ENCODE assay signal across 10 cellular contexts in genomic region chr1:32939655-32940371, GRCh38. TPM values are rescaled to one million over a fixed set of nuclear protein-coding genes. Genes with fewer than 3 reads are reported as not detected.
A peak's percentile ranks its signal among the peaks of the same experiment; 100 is the strongest.
DNase-seq lines count a peak whose midpoint lies in the region; ATAC-seq, FAIRE-seq and TF ChIP-seq lines count a peak whose summit lies in the region.
"Had no signal": no experiment of that assay in that cellular context is flagged by ENCODE, and none has a peak within 500 bp of the region (broad histone marks: within the 10 kb centered on the region; RNA-seq: fewer than 3 reads in every experiment).

No MANE protein-coding gene starts in this region.

- intact Hi-C loops in vagina (cut with DNase I): loop anchor here (10.0 kb wide), 2 partner anchors 65 to 105 kb away; no protein-coding TSS in a partner anchor

- no peaks in the 10 kb centered on the region for H3K27me3 Mint-ChIP-seq in activated naive CD8-positive, alpha-beta T cell treated with anti-CD3 and anti-CD28 coated beads, Interleukin-2, amount 50 U/mL, for 24 hours

- TF ChIP-seq POLR2A in vagina (IDR thresholded peaks at IDR 0.05) (no peak), GM12892 (IDR thresholded peaks at IDR 0.05; ENCODE audit: low read depth, low read length) (no peak)

- no peaks in the 10 kb centered on the region for H3K27me3 ChIP-seq in kidney epithelial cell (ENCODE audit: control insufficient read depth, insufficient read depth, low read length)
- H3K27me3 ChIP-seq in vagina: no peaks in the 10 kb centered on the region

- peak overlapping the region; percentile 82 for H3K27ac ChIP-seq in vagina

- no peaks in the 10 kb centered on the region for H3K9me3 ChIP-seq in vagina

- H3K4me3 Mint-ChIP-seq in activated naive CD8-positive, alpha-beta T cell treated with anti-CD3 and anti-CD28 coated beads, Interleukin-2, amount 50 U/mL, for 24 hours: no peak overlapping the region

- peak overlapping the region; percentile 16 for H3K27ac Mint-ChIP-seq in activated naive CD8-positive, alpha-beta T cell treated with anti-CD3 and anti-CD28 coated beads, Interleukin-2, amount 50 U/mL, for 24 hours

- H3K4me1 ChIP-seq in vagina: peaks cover 35% of the 10 kb centered on the region

- no peak for FAIRE-seq in GM12892 (lab: Jason Lieb, UNC)
- FAIRE-seq: G401.6 had no signal

- H3K9me3 Mint-ChIP-seq in activated naive CD8-positive, alpha-beta T cell treated with anti-CD3 and anti-CD28 coated beads, Interleukin-2, amount 50 U/mL, for 24 hours: no peaks in the 10 kb centered on the region

- no peaks in the 10 kb centered on the region for H3K36me3 ChIP-seq in kidney epithelial cell (ENCODE audit: control insufficient read depth, insufficient read depth, low read length)
- peaks cover 0 to 57% of the 10 kb centered on the region in 2 donors for H3K36me3 ChIP-seq in vagina

- TF ChIP-seq CTCF in kidney epithelial cell (IDR thresholded peaks at IDR 0.05; ENCODE audit: insufficient read depth, low read length, poor library complexity, severe bottlenecking): no peak
- TF ChIP-seq CTCF in vagina (IDR thresholded peaks at IDR 0.05): no peak

- H3K36me3 Mint-ChIP-seq in activated naive CD8-positive, alpha-beta T cell treated with anti-CD3 and anti-CD28 coated beads, Interleukin-2, amount 50 U/mL, for 24 hours (ENCODE audit: low read depth): peaks cover 33% of the 10 kb centered on the region

- peak; percentile 50 for ATAC-seq in activated naive CD8-positive, alpha-beta T cell treated with anti-CD3 and anti-CD28 coated beads, Interleukin-2, amount 50 U/mL, for 24 hours
- ATAC-seq in GM18868 (IDR thresholded peaks at IDR 0.05; ENCODE audit: unreplicated experiment) (no peak), GM18858 (IDR thresholded peaks at IDR 0.05; ENCODE audit: unreplicated experiment) (no peak)

- H3K4me1 Mint-ChIP-seq in activated naive CD8-positive, alpha-beta T cell treated with anti-CD3 and anti-CD28 coated beads, Interleukin-2, amount 50 U/mL, for 24 hours: peaks cover 16% of the 10 kb centered on the region

- H3K4me3 ChIP-seq in kidney epithelial cell (ENCODE audit: low read depth, low read length) (no peak overlapping the region), vagina (no peak overlapping the region)

- DNase-seq in stimulated activated CD4-positive, alpha-beta T cell treated with anti-CD3 and anti-CD28 coated beads, Interleukin-15, amount 100 ng/mL, for 24 hours: peak; percentile 39
- DNase-seq in stimulated activated CD4-positive, alpha-beta T cell treated with anti-CD3 and anti-CD28 coated beads, Interleukin-4, amount 100 ng/mL, for 24 hours: no peak
- no peak for DNase-seq in activated naive CD8-positive, alpha-beta T cell treated with anti-CD3 and anti-CD28 coated beads, Interleukin-2, amount 50 U/mL, for 24 hours
- DNase-seq in kidney epithelial cell (ENCODE audit: low read depth) (peak; percentile 61), vagina (ENCODE audit: extremely low spot score in 2 of 2) (no peak), GM12892 (ENCODE audit: insufficient read length) (no peak)
- DNase-seq: effector CD8-positive, alpha-beta T cell had no signal

RNA-seq across cellular contexts. Expression of gene RNF19B, which starts 24.8 kb away (rescaled TPM):
- total RNA-seq in kidney epithelial cell (32.8 and 33.7 TPM in 2 replicates), vagina (24.6 TPM)
- 16.5 TPM for polyA plus RNA-seq in GM12892 (2012; ENCODE audit: missing spikeins)

RNA-seq across cellular contexts. Expression of gene TMEM54, which starts 38.6 kb away (rescaled TPM):
- total RNA-seq in kidney epithelial cell (99.0 and 162 TPM in 2 replicates), vagina (36.1 TPM)
- 0.66 TPM for polyA plus RNA-seq in GM12892 (2012; ENCODE audit: missing spikeins)

RNA-seq across cellular contexts. Expression of gene HPCA, which starts 53.5 kb away (rescaled TPM):
- total RNA-seq in kidney epithelial cell (not detected in 2 replicates), vagina (not detected)
- polyA plus RNA-seq in GM12892 (2012; ENCODE audit: missing spikeins): not detected

Comparison
In these comparisons a context has a peak if more than half of its experiments do, and no peak if none do; other contexts are left out.
1. DNase-seq: peak in stimulated activated CD4-positive, alpha-beta T cell treated with anti-CD3 and anti-CD28 coated beads, Interleukin-15, amount 100 ng/mL, for 24 hours (single experiment) and kidney epithelial cell (single experiment); none in stimulated activated CD4-positive, alpha-beta T cell treated with anti-CD3 and anti-CD28 coated beads, Interleukin-4, amount 100 ng/mL, for 24 hours (single experiment), activated naive CD8-positive, alpha-beta T cell treated with anti-CD3 and anti-CD28 coated beads, Interleukin-2, amount 50 U/mL, for 24 hours (single experiment), vagina (0 of 2) and GM12892 (single experiment).